Comparison of ENCODE assay signal across 26 cellular contexts in genomic region chr2:230754200-230754599, GRCh38.
"Had no signal": no experiment of that assay in that cellular context is flagged by ENCODE, and none has a peak within 500 bp of the region (broad histone marks: within the 10 kb centered on the region; RNA-seq: fewer than 3 reads in every experiment).

No MANE protein-coding gene starts in this region.

- H3K27ac ChIP-seq: dorsolateral prefrontal cortex, prostate gland, right atrium auricular region, sigmoid colon, testis, tibial artery had no signal

- H3K4me1 ChIP-seq: prostate gland, testis had no signal

- H3K9me3 Mint-ChIP-seq: natural killer cell treated with Interleukin-12 subunit alpha and Interleukin-12 subunit beta and Interleukin-15 and Interleukin-18, amount 100 ng/mL, for 72 hours; stimulated activated memory B cell treated with anti-CD40 and anti-IgM and Interleukin-4, amounts not matched to agents 10 μg/mL and 1 μg/mL and 100 μg/mL, for 72 hours; type B pancreatic cell had no signal

- H3K27me3 Mint-ChIP-seq: naive B cell; natural killer cell treated with Interleukin-12 subunit alpha and Interleukin-12 subunit beta and Interleukin-15 and Interleukin-18, amount 100 ng/mL, for 72 hours; stimulated activated memory B cell treated with anti-CD40 and anti-IgM and Interleukin-4, amounts not matched to agents 10 μg/mL and 1 μg/mL and 100 μg/mL, for 72 hours; type B pancreatic cell had no signal

- H3K4me3 Mint-ChIP-seq: mesothelial cell of epicardium; natural killer cell treated with Interleukin-12 subunit alpha and Interleukin-12 subunit beta and Interleukin-15 and Interleukin-18, amount 100 ng/mL, for 72 hours; neural crest cell; stimulated activated memory B cell treated with anti-CD40 and anti-IgM and Interleukin-4, amounts not matched to agents 10 μg/mL and 1 μg/mL and 100 μg/mL, for 72 hours; type B pancreatic cell had no signal

- H3K27me3 ChIP-seq: dorsolateral prefrontal cortex, gastrocnemius medialis, right atrium auricular region, sigmoid colon, testis, tibial artery had no signal

- ATAC-seq: gastrocnemius medialis; left lobe of liver; mucosa of descending colon; natural killer cell treated with Interleukin-12 subunit alpha and Interleukin-12 subunit beta and Interleukin-15 and Interleukin-18, amount 100 ng/mL, for 72 hours; stimulated activated memory B cell treated with anti-CD40 and anti-IgM and Interleukin-4, amounts not matched to agents 10 μg/mL and 1 μg/mL and 100 μg/mL, for 72 hours; stimulated activated naive CD8-positive, alpha-beta T cell treated with anti-CD3 and anti-CD28 coated beads, Interleukin-15, Interleukin-2, amounts not matched to agents 100 U/mL and 50 U/mL, for 24 hours had no signal

- H3K27ac Mint-ChIP-seq: mesothelial cell of epicardium, type B pancreatic cell had no signal

- DNase-seq: cortex of kidney; dorsolateral prefrontal cortex; effector CD4-positive, alpha-beta T cell; foreskin fibroblast; gastrocnemius medialis; head of caudate nucleus; kidney; mesenchymal stem cell; mucosa of descending colon; naive B cell; sigmoid colon; stimulated activated CD4-positive, alpha-beta T cell treated with anti-CD3 and anti-CD28 coated beads, Interleukin-2, amount 100 ng/mL, for 24 hours; stimulated activated CD4-positive, alpha-beta T cell treated with anti-CD3 and anti-CD28 coated beads, Interleukin-4, amount 100 ng/mL, for 24 hours; stimulated activated naive CD8-positive, alpha-beta T cell treated with anti-CD3 and anti-CD28 coated beads, Interleukin-15, Interleukin-2, amounts not matched to agents 100 U/mL and 50 U/mL, for 24 hours; substantia nigra; testis; tibial artery had no signal

- H3K36me3 ChIP-seq: gastrocnemius medialis, prostate gland, right atrium auricular region, sigmoid colon, tibial artery had no signal

- H3K4me3 ChIP-seq: dorsolateral prefrontal cortex, gastrocnemius medialis, lung, mucosa of descending colon, prostate gland, right atrium auricular region, sigmoid colon, testis, tibial artery had no signal

- H3K9me3 ChIP-seq: gastrocnemius medialis, mucosa of descending colon, prostate gland, right atrium auricular region, sigmoid colon, testis, tibial artery had no signal
